In genomic region chr14:56760164-56760914, GRCh38 we compare ENCODE assay signal across 32 cellular contexts. TPM values are rescaled to one million over a fixed set of nuclear protein-coding genes. Genes with fewer than 3 reads are reported as not detected.
DNase-seq lines count a peak whose midpoint lies in the region; FAIRE-seq and TF ChIP-seq lines count a peak whose summit lies in the region.
"Had no signal": no experiment of that assay in that cellular context is flagged by ENCODE, and none has a peak within 500 bp of the region (broad histone marks: within the 10 kb centered on the region; RNA-seq: fewer than 3 reads in every experiment).

No MANE protein-coding gene starts in this region.

- no peak overlapping the region for H3K4me3 Mint-ChIP-seq in endodermal cell
- H3K4me3 Mint-ChIP-seq: CD4-positive, CD25-positive, alpha-beta regulatory T cell; effector memory CD8-positive, alpha-beta T cell; stimulated activated naive CD8-positive, alpha-beta T cell treated with anti-CD3 and anti-CD28 coated beads, Interleukin-15, amount 100 ng/mL, for 72 hours; T-cell had no signal

- no peak for TF ChIP-seq POLR2A in suprapubic skin (IDR thresholded peaks at IDR 0.05)

- TF ChIP-seq CTCF in endodermal cell (conservative IDR thresholded peaks at IDR 0.05) (no peak), suprapubic skin (IDR thresholded peaks at IDR 0.05) (no peak)

- DNase-seq in NCI-H1105 treated with DMSO at 0.1 percent for 48 hours (lab: John Stamatoyannopoulos, UW) (peak; percentile 8), NCI-H1105 (lab: John Stamatoyannopoulos, UW) (no peak), HTR-8/SVneo (ENCODE audit: insufficient read length, low spot score) (no peak), NCI-H748 treated with DMSO at 0.1 percent for 48 hours (lab: John Stamatoyannopoulos, UW) (peak; percentile 67), endodermal cell (no peak), hypothalamus (lab: John Stamatoyannopoulos, UW) (no peak), suprapubic skin (ENCODE audit: low spot score in 2 of 2) (no peak), posterior cingulate gyrus (no peak)
- DNase-seq: activated CD4-positive, alpha-beta T cell treated with anti-CD3 and anti-CD28 coated beads, Interleukin-2, amount 50 U/mL, for 48 hours; activated CD4-positive, CD25-positive, alpha-beta regulatory T cell; activated naive CD4-positive, alpha-beta T cell treated with anti-CD3 and anti-CD28 coated beads, Interleukin-2, amount 50 U/mL, for 16 hours; CD4-positive, CD25-positive, alpha-beta regulatory T cell; DMS 273 treated with DMSO at 0.1 percent for 48 hours; effector memory CD8-positive, alpha-beta T cell; foreskin fibroblast; H7; KBM-7; left colon; MG63; NCI-H1694 treated with DMSO at 0.1 percent for 48 hours; ovary; small intestine; stimulated activated CD8-positive, alpha-beta memory T cell treated with anti-CD3 and anti-CD28 coated beads, Interleukin-4, amount 100 ng/mL, for 48 hours; stimulated activated naive CD8-positive, alpha-beta T cell treated with anti-CD3 and anti-CD28 coated beads, Interleukin-15, amount 100 ng/mL, for 72 hours; T-cell; tibial artery had no signal

- H3K27me3 Mint-ChIP-seq in endodermal cell (ENCODE audit: insufficient read depth): peaks cover 2% of the 10 kb centered on the region

- H3K9ac ChIP-seq in endodermal cell (ENCODE audit: extremely low read depth, low read length, poor library complexity, severe bottlenecking): no peak overlapping the region

- H3K4me1 ChIP-seq in endodermal cell (ENCODE audit: control insufficient read depth, insufficient read depth, low read length) (no peaks in the 10 kb centered on the region), suprapubic skin (no peaks in the 10 kb centered on the region)
- H3K4me1 ChIP-seq: tibial artery had no signal

- H3K9me3 ChIP-seq in endodermal cell (ENCODE audit: control insufficient read depth, low read length) (no peaks in the 10 kb centered on the region), suprapubic skin (no peaks in the 10 kb centered on the region)
- H3K9me3 ChIP-seq: MG63, ovary, tibial artery had no signal

- H3K27ac Mint-ChIP-seq in endodermal cell: no peak overlapping the region
- H3K27ac Mint-ChIP-seq: CD4-positive, CD25-positive, alpha-beta regulatory T cell; effector memory CD8-positive, alpha-beta T cell; stimulated activated naive CD8-positive, alpha-beta T cell treated with anti-CD3 and anti-CD28 coated beads, Interleukin-15, amount 100 ng/mL, for 72 hours; T-cell had no signal

- no peaks in the 10 kb centered on the region for H3K36me3 Mint-ChIP-seq in endodermal cell (ENCODE audit: low read depth)
- H3K36me3 Mint-ChIP-seq: CD4-positive, CD25-positive, alpha-beta regulatory T cell; T-cell had no signal

- peaks cover 18% of the 10 kb centered on the region for H3K4me1 Mint-ChIP-seq in endodermal cell
- H3K4me1 Mint-ChIP-seq: CD4-positive, CD25-positive, alpha-beta regulatory T cell; stimulated activated naive CD8-positive, alpha-beta T cell treated with anti-CD3 and anti-CD28 coated beads, Interleukin-15, amount 100 ng/mL, for 72 hours; T-cell had no signal

- no peaks in the 10 kb centered on the region for H3K9me3 Mint-ChIP-seq in endodermal cell
- H3K9me3 Mint-ChIP-seq: effector memory CD8-positive, alpha-beta T cell; stimulated activated naive CD8-positive, alpha-beta T cell treated with anti-CD3 and anti-CD28 coated beads, Interleukin-15, amount 100 ng/mL, for 72 hours; T-cell had no signal

- no peak for TF ChIP-seq EP300 in suprapubic skin (IDR thresholded peaks at IDR 0.05)

- no peaks in the 10 kb centered on the region for H3K27me3 ChIP-seq in endodermal cell (ENCODE audit: control insufficient read depth, insufficient read depth, low read length, poor library complexity, severe bottlenecking)
- H3K27me3 ChIP-seq in suprapubic skin: no peaks in the 10 kb centered on the region
- H3K27me3 ChIP-seq: MG63, ovary, tibial artery had no signal

- H3K36me3 ChIP-seq in endodermal cell (ENCODE audit: control insufficient read depth, insufficient read depth, low read length): no peaks in the 10 kb centered on the region
- H3K36me3 ChIP-seq in suprapubic skin: no peaks in the 10 kb centered on the region
- H3K36me3 ChIP-seq: MG63, ovary, tibial artery had no signal

- H3K4me3 ChIP-seq in endodermal cell (ENCODE audit: low read length): no peak overlapping the region
- H3K4me3 ChIP-seq in suprapubic skin: no peak overlapping the region
- H3K4me3 ChIP-seq: coronary artery, hepatocyte, MG63, ovary, tibial artery had no signal

- WGBS in endodermal cell (ENCODE audit: insufficient coverage in 1 of 2, insufficient read length in 1 of 2), 2 experiments: 85 to 89% methylated on average over 3 to 6 of the region's 6 CpGs
- 49% methylated on average over 6 of the region's 6 CpGs for WGBS in suprapubic skin

- FAIRE-seq in HTR-8/SVneo (lab: Jason Lieb, UNC): peak; percentile 83
- FAIRE-seq: RCC 7860, small intestine had no signal

- H3K27ac ChIP-seq in endodermal cell (ENCODE audit: low read depth, low read length) (peak overlapping the region; percentile 25), suprapubic skin (no peak overlapping the region)
- H3K27ac ChIP-seq: coronary artery, hepatocyte, ovary, tibial artery had no signal

- intact Hi-C loops in posterior cingulate gyrus (cut with DNase I): no loop called here

RNA-seq across cellular contexts. Expression of gene OTX2, which starts 49.9 kb away (rescaled TPM):
- total RNA-seq in endodermal cell: 100 to 1,000 TPM; 321 to 348 TPM
- 103 TPM for polyA plus RNA-seq in endodermal cell (2013, experiment 1 of 2)
- polyA plus RNA-seq in endodermal cell (2013, experiment 2 of 2): 110 TPM
- total RNA-seq in suprapubic skin: not detected
- total RNA-seq: A172; CD4-positive, CD25-positive, alpha-beta regulatory T cell; esophagus mucosa; HT1080; left colon; ovary had no signal
- polyA plus RNA-seq: CD4-positive, CD25-positive, alpha-beta regulatory T cell; small intestine had no signal

Comparison
In these comparisons a context has a peak if more than half of its experiments do, and no peak if none do; other contexts are left out.
1. DNase-seq: peak in NCI-H1105 treated with DMSO at 0.1 percent for 48 hours (single experiment) and NCI-H748 treated with DMSO at 0.1 percent for 48 hours (single experiment); none in NCI-H1105 (single experiment), HTR-8/SVneo (single experiment), endodermal cell (single experiment), hypothalamus (0 of 51), suprapubic skin (0 of 2) and posterior cingulate gyrus (0 of 10).
2. RNA of gene OTX2, which starts 49.9 kb away (total RNA-seq): 321 to 348 TPM in endodermal cell; not detected in suprapubic skin; every median in the first group is over 100 times any median in the second.